8 cellular contexts compared by ENCODE assay signal in the genomic region with DNA sequence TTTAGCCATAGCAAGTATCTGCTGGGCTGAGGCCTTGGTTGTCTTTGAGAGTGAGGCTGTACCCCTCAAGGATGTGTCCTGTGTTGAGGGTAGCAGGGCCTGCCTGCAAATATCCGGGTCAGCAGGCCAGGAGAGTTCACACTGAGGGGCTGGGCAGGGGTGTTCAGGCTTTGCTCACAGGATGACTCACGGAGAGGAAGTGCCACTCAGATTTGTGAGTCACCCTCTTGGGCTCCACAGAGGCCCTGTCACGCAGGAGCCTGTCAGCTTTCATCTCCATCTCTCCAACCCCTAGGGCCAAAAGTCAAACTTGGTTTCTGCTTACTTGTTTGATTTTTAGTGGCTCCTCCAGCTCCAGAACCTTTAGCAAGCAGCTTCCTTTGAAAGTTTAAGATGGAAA.
DNase-seq lines count a peak whose midpoint lies in the region; ATAC-seq lines count a peak whose summit lies in the region.

No MANE protein-coding gene starts in this region.

- DNase-seq in DMS53 (lab: John Stamatoyannopoulos, UW) (peak; percentile 95), epithelial cell of prostate (ENCODE audit: low read depth, low spot score) (peak; percentile 58), posterior vena cava (ENCODE audit: low spot score) (peak; percentile 83), HuH-7 (ENCODE audit: low spot score) (no peak)
- DNase-seq in activated CD4-positive, CD25-positive, alpha-beta regulatory T cell treated with anti-CD3 and anti-CD28 coated beads, Interleukin-2, amount 50 U/mL, for 16 hours (ENCODE audit: low read depth, low spot score): peak; percentile 9
- no peak for DNase-seq in effector CD4-positive, alpha-beta T cell

- peak overlapping the region; percentile 50 for H3K27ac ChIP-seq in epithelial cell of prostate

- ATAC-seq in GM21390 (IDR thresholded peaks at IDR 0.05; ENCODE audit: unreplicated experiment) (peak; percentile 99), HG03571 (IDR thresholded peaks at IDR 0.05; ENCODE audit: unreplicated experiment) (peak; percentile 98)

- intact Hi-C loops in posterior vena cava (cut with DNase I): no loop called here

Comparison
In these comparisons a context has a peak if more than half of its experiments do, and no peak if none do; other contexts are left out.
1. DNase-seq: peak in DMS53 (single experiment), activated CD4-positive, CD25-positive, alpha-beta regulatory T cell treated with anti-CD3 and anti-CD28 coated beads, Interleukin-2, amount 50 U/mL, for 16 hours (single experiment), epithelial cell of prostate (single experiment) and posterior vena cava (single experiment); none in HuH-7 (single experiment) and effector CD4-positive, alpha-beta T cell (single experiment).